ENCODE assay signal across 8 cellular contexts in the genomic region with DNA sequence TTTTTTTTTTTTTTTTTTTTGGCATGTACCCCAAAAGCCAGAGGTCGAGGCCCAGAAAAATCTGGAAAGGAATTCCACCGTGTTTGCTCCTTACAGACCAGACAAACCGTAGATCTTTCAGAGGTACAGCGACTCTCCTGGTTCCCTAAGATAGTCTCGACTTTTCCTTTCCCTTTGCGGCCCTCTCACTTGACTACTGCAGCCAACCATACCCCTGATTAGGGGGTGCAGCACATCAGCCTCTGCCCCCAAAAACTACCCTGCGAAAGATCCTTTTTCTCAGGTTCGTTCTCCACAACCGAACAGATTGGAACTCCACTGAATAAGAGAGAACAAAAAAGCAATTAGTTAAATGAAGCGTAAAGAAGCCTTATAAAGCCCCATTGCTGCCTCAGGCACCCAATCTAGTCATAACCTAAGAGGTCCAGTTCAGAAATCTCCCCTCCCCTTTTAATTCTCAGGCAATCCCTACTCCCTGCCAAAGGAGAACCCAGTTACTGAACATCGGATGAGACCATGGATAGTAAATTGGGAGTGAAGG. TPM values are rescaled to one million over a fixed set of nuclear protein-coding genes. Genes with fewer than 3 reads are reported as not detected.
DNase-seq lines count a peak whose midpoint lies in the region; ATAC-seq and TF ChIP-seq lines count a peak whose summit lies in the region.

No MANE protein-coding gene starts in this region.

- H3K4me1 Mint-ChIP-seq in activated CD4-positive, alpha-beta memory T cell treated with anti-CD3 and anti-CD28 coated beads, Interleukin-2, amount 10 ng/mL, durations not matched to agents 7 days and 5 days, result peaks cover 26% of the 10 kb centered on the region

- peak overlapping the region; percentile 87 to 93 (median 91) for H3K9ac ChIP-seq in skeletal muscle tissue (ENCODE audit: low read depth in 1 of 3, low read length in 3 of 3)

- H3K9me3 Mint-ChIP-seq in activated CD4-positive, alpha-beta memory T cell treated with anti-CD3 and anti-CD28 coated beads, Interleukin-2, amount 10 ng/mL, durations not matched to agents 7 days and 5 days, result no peaks in the 10 kb centered on the region

- no peak for DNase-seq in GM12865 (ENCODE audit: low read depth)
- no peak for DNase-seq in activated CD4-positive, alpha-beta memory T cell treated with anti-CD3 and anti-CD28 coated beads, Interleukin-2, amount 10 ng/mL, durations not matched to agents 7 days and 5 days
- DNase-seq in left ventricle myocardium superior, result no peak
- no peak for DNase-seq in stimulated activated CD4-positive, alpha-beta T cell treated with anti-CD3 and anti-CD28 coated beads, Interleukin-1b, Interleukin-23, amount 100 ng/mL, for 48 hours
- no peak for DNase-seq in A172 (ENCODE audit: low spot score)
- DNase-seq in T1000 (lab: John Stamatoyannopoulos, UW), result no peak

- H3K4me1 ChIP-seq in skeletal muscle tissue (ENCODE audit: control insufficient read depth in 3 of 3, insufficient read depth in 3 of 3, low read length in 3 of 3), result peaks cover 15 to 31% (median 22%) of the 10 kb centered on the region in 3 donors

- peaks cover 19% of the 10 kb centered on the region for H3K36me3 Mint-ChIP-seq in activated CD4-positive, alpha-beta memory T cell treated with anti-CD3 and anti-CD28 coated beads, Interleukin-2, amount 10 ng/mL, durations not matched to agents 7 days and 5 days (ENCODE audit: low read depth)

- intact Hi-C loops in left ventricle myocardium superior (cut with micrococcal nuclease), result no loop called here

- ATAC-seq in HG02678 (IDR thresholded peaks at IDR 0.05; ENCODE audit: unreplicated experiment) (peak; percentile 5), left ventricle myocardium superior (peak; percentile 26)

- TF ChIP-seq CTCF in GM12865 (IDR thresholded peaks at IDR 0.05; ENCODE audit: insufficient read depth, low read depth, low read length, missing control alignments), result no peak

- H3K4me3 ChIP-seq in GM12865 (ENCODE audit: low read depth, low read length), result peak overlapping the region; percentile 86
- H3K4me3 ChIP-seq in skeletal muscle tissue (ENCODE audit: low read length in 3 of 3), result peak overlapping the region; percentile 74 to 85 (median 78)

- H3K4me3 Mint-ChIP-seq in activated CD4-positive, alpha-beta memory T cell treated with anti-CD3 and anti-CD28 coated beads, Interleukin-2, amount 10 ng/mL, durations not matched to agents 7 days and 5 days, result peak overlapping the region; percentile 67

- H3K9me3 ChIP-seq in skeletal muscle tissue (ENCODE audit: control insufficient read depth in 3 of 3, low read length in 3 of 3), result no peaks in the 10 kb centered on the region

- no peaks in the 10 kb centered on the region for H3K36me3 ChIP-seq in skeletal muscle tissue (ENCODE audit: control insufficient read depth in 3 of 3, insufficient read depth in 3 of 3, low read length in 3 of 3)

- H3K27ac ChIP-seq in skeletal muscle tissue (ENCODE audit: low read depth, low read length), result peak overlapping the region; percentile 87

- no peaks in the 10 kb centered on the region for H3K27me3 ChIP-seq in skeletal muscle tissue (ENCODE audit: control insufficient read depth in 3 of 3, insufficient read depth in 3 of 3, low read length in 3 of 3)

- POLR2A ChIA-PET in activated CD4-positive, alpha-beta memory T cell treated with anti-CD3 and anti-CD28 coated beads, Interleukin-2, amount 10 ng/mL, durations not matched to agents 7 days and 5 days (lab: Charles Lee), result interaction anchor here (1.3 to 2.0 kb wide), 4 partner anchors 12 to 58 kb away, joined by 4 to 26 read pairs (median 10); partner anchors contain the start of genes FEM1C and TMED7

- H3K27ac Mint-ChIP-seq in activated CD4-positive, alpha-beta memory T cell treated with anti-CD3 and anti-CD28 coated beads, Interleukin-2, amount 10 ng/mL, durations not matched to agents 7 days and 5 days, result no peak overlapping the region

- CTCF ChIA-PET in activated CD4-positive, alpha-beta memory T cell treated with anti-CD3 and anti-CD28 coated beads, Interleukin-2, amount 10 ng/mL, durations not matched to agents 7 days and 5 days (lab: Charles Lee), result interaction anchor here (0.9 to 1.8 kb wide), 5 partner anchors 11 to 340 kb away, joined by 3 to 6 read pairs (median 4); partner anchors contain the start of gene PGGT1B

- H3K27me3 Mint-ChIP-seq in activated CD4-positive, alpha-beta memory T cell treated with anti-CD3 and anti-CD28 coated beads, Interleukin-2, amount 10 ng/mL, durations not matched to agents 7 days and 5 days, result no peaks in the 10 kb centered on the region

RNA-seq across cellular contexts. Expression of gene TICAM2, which starts 0.4 kb away (rescaled TPM):
- 1 to 10 TPM; 1.8 to 2.5 TPM for total RNA-seq in activated CD4-positive, alpha-beta memory T cell treated with anti-CD3 and anti-CD28 coated beads, Interleukin-2, amount 10 ng/mL, durations not matched to agents 7 days and 5 days
- total RNA-seq in left ventricle myocardium superior (3.0 TPM), skeletal muscle tissue (2.6 TPM)
- total RNA-seq in A172 (2014; rRNA removed; shearing (Covaris generic)), result 10.0 and 11.1 TPM in 2 replicates

RNA-seq across cellular contexts. Expression of gene TMED7, which starts 23.2 kb away (rescaled TPM):
- 10 to 100 TPM; 52.7 to 55.6 TPM for total RNA-seq in activated CD4-positive, alpha-beta memory T cell treated with anti-CD3 and anti-CD28 coated beads, Interleukin-2, amount 10 ng/mL, durations not matched to agents 7 days and 5 days
- total RNA-seq in left ventricle myocardium superior (66.7 TPM), skeletal muscle tissue (50.1 TPM)
- 147 and 165 TPM in 2 replicates for total RNA-seq in A172 (2014; rRNA removed; shearing (Covaris generic))

RNA-seq across cellular contexts. Expression of gene FEM1C, which starts 58.1 kb away (rescaled TPM):
- 10 to 100 TPM; 16.8 to 17.0 TPM for total RNA-seq in activated CD4-positive, alpha-beta memory T cell treated with anti-CD3 and anti-CD28 coated beads, Interleukin-2, amount 10 ng/mL, durations not matched to agents 7 days and 5 days
- 43.1 TPM for total RNA-seq in left ventricle myocardium superior
- 39.1 TPM for total RNA-seq in skeletal muscle tissue
- total RNA-seq in A172 (2014; rRNA removed; shearing (Covaris generic)), result 21.1 and 21.3 TPM in 2 replicates
